24 cellular contexts compared by ENCODE assay signal in genomic region chr7:25664593-25664992, GRCh38.
DNase-seq lines count a peak whose midpoint lies in the region; ATAC-seq and TF ChIP-seq lines count a peak whose summit lies in the region.
"Had no signal": no experiment of that assay in that cellular context is flagged by ENCODE, and none has a peak within 500 bp of the region (broad histone marks: within the 10 kb centered on the region; RNA-seq: fewer than 3 reads in every experiment).

No MANE protein-coding gene starts in this region.

- H3K4me3 Mint-ChIP-seq in T-helper 2 cell treated with Interferon-gamma antibody and Interleukin-4, amounts not matched to agents 5 μg/mL and 100 μg/mL, for 36 hours = no peak overlapping the region

- no peaks in the 10 kb centered on the region for H3K36me3 Mint-ChIP-seq in T-helper 2 cell treated with Interferon-gamma antibody and Interleukin-4, amounts not matched to agents 5 μg/mL and 100 μg/mL, for 36 hours (ENCODE audit: low read depth)
- H3K36me3 Mint-ChIP-seq: activated naive CD4-positive, alpha-beta T cell treated with anti-CD3 and anti-CD28 coated beads, Interleukin-2, amount 50 U/mL, for 72 hours had no signal

- peak; percentile 57 for ATAC-seq in HG02981 (IDR thresholded peaks at IDR 0.05; ENCODE audit: unreplicated experiment)
- ATAC-seq in gastroesophageal sphincter = no peak
- no peak for ATAC-seq in left colon

- DNase-seq in right atrium auricular region (ENCODE audit: low spot score) (no peak), cardiac septum (ENCODE audit: low spot score) (no peak), dedifferentiated amniotic fluid mesenchymal stem cell (ENCODE audit: extremely low spot score) (no peak), left colon (no peak), GM10248 (ENCODE audit: extremely low spot score) (no peak)
- DNase-seq in T-helper 2 cell treated with Interferon-gamma antibody and Interleukin-4, amounts not matched to agents 5 μg/mL and 100 μg/mL, for 36 hours (ENCODE audit: low spot score) = no peak
- DNase-seq: activated CD4-positive, alpha-beta T cell treated with anti-CD3 and anti-CD28 coated beads for 4 hours; Caco-2; effector memory CD4-positive, alpha-beta T cell; H7; KBM-7; NCI-H1694 treated with DMSO at 0.1 percent for 48 hours; NCI-H2227 treated with DMSO at 0.1 percent for 48 hours; NCI-H82; nephron progenitor cell; PC-9; SJCRH30; stimulated activated CD4-positive, alpha-beta T cell treated with anti-CD3 and anti-CD28 coated beads, Interleukin-1b, Interleukin-23, amount 100 ng/mL, for 48 hours; stimulated activated naive CD4-positive, alpha-beta T cell treated with Interleukin-2 at 50 U/mL for 16 hours had no signal

- CTCF ChIA-PET in GM10248 (lab: Yijun Ruan, JAX) = no interaction called here

- TF ChIP-seq EP300 in gastroesophageal sphincter (IDR thresholded peaks at IDR 0.05) = no peak

- H3K27me3 ChIP-seq in right atrium auricular region (no peaks in the 10 kb centered on the region), gastroesophageal sphincter (no peaks in the 10 kb centered on the region)
- H3K27me3 ChIP-seq: BLaER1, SJCRH30 had no signal

- no peak for TF ChIP-seq POLR2A in gastroesophageal sphincter (IDR thresholded peaks at IDR 0.05)

- H3K9me3 Mint-ChIP-seq in T-helper 2 cell treated with Interferon-gamma antibody and Interleukin-4, amounts not matched to agents 5 μg/mL and 100 μg/mL, for 36 hours = no peaks in the 10 kb centered on the region
- H3K9me3 Mint-ChIP-seq: activated naive CD4-positive, alpha-beta T cell treated with anti-CD3 and anti-CD28 coated beads, Interleukin-2, amount 50 U/mL, for 72 hours had no signal

- H3K4me1 Mint-ChIP-seq in T-helper 2 cell treated with Interferon-gamma antibody and Interleukin-4, amounts not matched to agents 5 μg/mL and 100 μg/mL, for 36 hours (ENCODE audit: low read depth) = no peaks in the 10 kb centered on the region

- intact Hi-C loops in cardiac septum (cut with DNase I) = loop anchor here (5.0 kb wide), 2 partner anchors 123 to 188 kb away; no protein-coding TSS in a partner anchor
- intact Hi-C loops in left colon (cut with DNase I, micrococcal nuclease) = no loop called here

- H3K27ac Mint-ChIP-seq in T-helper 2 cell treated with Interferon-gamma antibody and Interleukin-4, amounts not matched to agents 5 μg/mL and 100 μg/mL, for 36 hours = no peak overlapping the region
- H3K27ac Mint-ChIP-seq: activated naive CD4-positive, alpha-beta T cell treated with anti-CD3 and anti-CD28 coated beads, Interleukin-2, amount 50 U/mL, for 72 hours; progenitor cell of endocrine pancreas had no signal

- H3K36me3 ChIP-seq in right atrium auricular region (no peaks in the 10 kb centered on the region), gastroesophageal sphincter (no peaks in the 10 kb centered on the region)
- H3K36me3 ChIP-seq: BLaER1, SJCRH30 had no signal

- POLR2A ChIA-PET in GM10248 (lab: Yijun Ruan, JAX) = no interaction called here

- H3K9me3 ChIP-seq in right atrium auricular region (no peaks in the 10 kb centered on the region), gastroesophageal sphincter (no peaks in the 10 kb centered on the region)
- H3K9me3 ChIP-seq: BLaER1, Caco-2, SJCRH30 had no signal

- H3K4me1 ChIP-seq in right atrium auricular region (peaks cover 0 to 35% of the 10 kb centered on the region in 2 donors), gastroesophageal sphincter (peaks cover 15 to 59% (median 23%) of the 10 kb centered on the region in 3 donors)
- H3K4me1 ChIP-seq: BLaER1, Caco-2 had no signal

- 48 to 78% methylated on average over 2 of the region's 2 CpGs for WGBS in gastroesophageal sphincter (ENCODE audit: low coverage in 1 of 2), 2 donors

- H3K4me3 ChIP-seq in right atrium auricular region (no peak overlapping the region), gastroesophageal sphincter (no peak overlapping the region)
- H3K4me3 ChIP-seq: BLaER1, PC-9, SJCRH30 had no signal

- TF ChIP-seq CTCF in right atrium auricular region (IDR thresholded peaks at IDR 0.05) (no peak), gastroesophageal sphincter (IDR thresholded peaks at IDR 0.05) (no peak), GM10248 (IDR thresholded peaks at IDR 0.05; ENCODE audit: control extremely low read depth, extremely low read depth, low read depth, missing control alignments) (no peak)

- peak overlapping the region; percentile 52 to 78 for H3K27ac ChIP-seq in right atrium auricular region
- H3K27ac ChIP-seq in gastroesophageal sphincter = peak overlapping the region in 3 of 4 donors; percentile 72 to 77 (median 74)
- H3K27ac ChIP-seq: BLaER1, PC-9, SJCRH30 had no signal

- H3K27me3 Mint-ChIP-seq in T-helper 2 cell treated with Interferon-gamma antibody and Interleukin-4, amounts not matched to agents 5 μg/mL and 100 μg/mL, for 36 hours (ENCODE audit: low read depth) = peaks cover 6% of the 10 kb centered on the region
- H3K27me3 Mint-ChIP-seq: progenitor cell of endocrine pancreas had no signal
